Comparison of ENCODE assay signal across 8 cellular contexts in the genomic region with DNA sequence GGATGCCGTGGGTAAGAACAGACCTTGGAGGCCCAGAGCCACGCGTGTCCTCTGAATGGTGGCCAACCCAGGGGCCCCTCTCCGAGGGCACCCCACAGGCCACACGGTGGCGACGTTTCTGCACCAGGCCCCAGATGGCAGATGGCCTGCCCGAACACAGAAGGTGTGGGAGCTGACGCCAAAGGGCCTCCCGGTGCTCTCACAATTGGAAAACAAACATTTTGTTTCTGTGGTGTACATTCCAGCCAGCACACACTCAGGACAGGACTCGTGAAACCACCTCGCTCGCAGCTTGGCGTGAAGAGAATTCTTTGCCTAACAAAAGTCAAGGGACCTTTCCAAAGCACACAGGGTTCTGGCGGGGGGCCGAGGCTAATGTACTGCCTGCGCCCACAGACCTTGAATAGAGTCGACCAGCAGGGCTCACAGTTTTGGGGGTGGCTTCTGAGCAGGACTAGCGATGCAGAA.
A peak's percentile ranks its signal among the peaks of the same experiment; 100 is the strongest.
DNase-seq lines count a peak whose midpoint lies in the region; ATAC-seq and TF ChIP-seq lines count a peak whose summit lies in the region.

No MANE protein-coding gene starts in this region.

- TF ChIP-seq CTCF in WERI-Rb-1 (IDR thresholded peaks at IDR 0.05; ENCODE audit: low read depth, low read length), result peak; percentile 84

- H3K36me3 ChIP-seq in WERI-Rb-1, result peaks cover 5% of the 10 kb centered on the region

- no peaks in the 10 kb centered on the region for H3K27me3 ChIP-seq in WERI-Rb-1 (ENCODE audit: insufficient read depth, low read depth, severe bottlenecking)

- H3K27ac ChIP-seq in WERI-Rb-1, result peak overlapping the region; percentile 50

- no peak overlapping the region for H3K4me3 ChIP-seq in WERI-Rb-1 (ENCODE audit: low read depth, low read length)

- peak; percentile 7 for DNase-seq in NCI-H2196 (lab: John Stamatoyannopoulos, UW; ENCODE audit: unreplicated experiment)
- no peak for DNase-seq in NCI-H2196 treated with DMSO at 0.1 percent for 48 hours (lab: John Stamatoyannopoulos, UW; ENCODE audit: unreplicated experiment)
- DNase-seq in WERI-Rb-1, result peak; percentile 74
- peak; percentile 50 to 53 for DNase-seq in erythroblast (lab: John Stamatoyannopoulos, UW)
- DNase-seq in pons (ENCODE audit: low spot score), result peak; percentile 57
- DNase-seq in HK-2 (ENCODE audit: unreplicated experiment), result no peak
- no peak for DNase-seq in kidney tubule cell (ENCODE audit: low spot score)

- no peaks in the 10 kb centered on the region for H3K9me3 ChIP-seq in WERI-Rb-1 (ENCODE audit: severe bottlenecking)

- TF ChIP-seq POLR2A in erythroblast (IDR thresholded peaks at IDR 0.05; ENCODE audit: low read length), result no peak

- ATAC-seq in HG03280 (IDR thresholded peaks at IDR 0.05; ENCODE audit: unreplicated experiment), result no peak

Comparison
In these comparisons a context has a peak if more than half of its experiments do, and no peak if none do; other contexts are left out.
1. DNase-seq: peak in NCI-H2196 (single experiment), WERI-Rb-1 (single experiment), erythroblast (2 of 2) and pons (single experiment); none in NCI-H2196 treated with DMSO at 0.1 percent for 48 hours (single experiment), HK-2 (single experiment) and kidney tubule cell (single experiment).